In the genomic region with DNA sequence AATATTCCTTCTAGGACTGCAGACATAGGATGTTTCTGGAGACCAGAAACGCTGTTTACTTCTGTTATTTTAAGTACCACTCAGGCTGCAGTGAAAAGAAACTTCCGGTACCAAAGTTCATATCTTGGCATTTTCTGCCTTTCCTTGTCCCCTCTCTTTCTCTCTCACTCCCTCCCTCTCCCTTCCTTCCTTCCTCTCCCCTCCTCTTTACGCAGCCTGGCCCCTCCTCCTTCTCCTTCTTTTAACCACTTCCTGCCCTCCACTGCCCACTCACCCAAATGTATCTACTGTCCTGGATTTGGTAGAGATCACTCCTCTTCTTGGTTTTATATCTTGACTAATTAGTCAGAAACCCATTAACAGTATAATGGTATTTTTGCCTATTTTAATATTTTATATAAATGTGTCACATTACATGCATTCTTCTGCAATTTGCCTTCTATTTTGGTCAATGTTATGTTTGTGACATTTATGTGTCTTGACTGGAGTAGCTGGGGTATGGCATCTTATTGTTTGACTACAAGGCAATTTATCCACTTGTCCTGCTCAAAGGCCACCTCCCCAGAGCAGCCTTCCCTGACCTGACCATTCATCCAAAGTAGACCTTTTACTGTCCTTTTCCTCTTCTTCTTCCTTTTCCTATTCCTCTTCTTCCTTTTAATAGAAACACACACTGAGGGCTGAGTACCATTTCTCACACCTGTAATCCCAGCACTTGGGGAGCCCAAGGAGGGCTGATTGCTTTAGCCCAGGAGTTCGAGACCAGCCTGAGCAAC, we compare ENCODE assay signal across 20 cellular contexts. TPM values are rescaled to one million over a fixed set of nuclear protein-coding genes. Genes with fewer than 3 reads are reported as not detected.
DNase-seq lines count a peak whose midpoint lies in the region; ATAC-seq and TF ChIP-seq lines count a peak whose summit lies in the region.
"Had no signal": no experiment of that assay in that cellular context is flagged by ENCODE, and none has a peak within 500 bp of the region (broad histone marks: within the 10 kb centered on the region; RNA-seq: fewer than 3 reads in every experiment).

No MANE protein-coding gene starts in this region.

- H3K27me3 ChIP-seq in CD4-positive, alpha-beta memory T cell (ENCODE audit: insufficient read depth, low read length): no peaks in the 10 kb centered on the region
- no peaks in the 10 kb centered on the region for H3K27me3 ChIP-seq in MG63
- H3K27me3 ChIP-seq: brain microvascular endothelial cell, stomach had no signal

- no peak for TF ChIP-seq CTCF in endothelial cell (IDR thresholded peaks at IDR 0.05; ENCODE audit: unreplicated experiment)

- no peaks in the 10 kb centered on the region for H3K9me3 ChIP-seq in CD4-positive, alpha-beta memory T cell (ENCODE audit: control insufficient read depth in 1 of 2, low read length in 2 of 2)
- H3K9me3 ChIP-seq in T-helper 17 cell (ENCODE audit: control insufficient read depth, low read length, poor library complexity, severe bottlenecking): no peaks in the 10 kb centered on the region
- H3K9me3 ChIP-seq in MG63: no peaks in the 10 kb centered on the region

- no peak overlapping the region for H3K27ac ChIP-seq in CD4-positive, alpha-beta memory T cell (ENCODE audit: low read depth, low read length)
- H3K27ac ChIP-seq: brain microvascular endothelial cell, HL-60, stomach had no signal

- DNase-seq in CD4-positive, alpha-beta memory T cell: no peak
- DNase-seq in EH (ENCODE audit: low read depth): peak; percentile 13
- DNase-seq in T-helper 17 cell: no peak
- DNase-seq in endothelial cell (ENCODE audit: low spot score): no peak
- DNase-seq in NCI-H2029 treated with DMSO at 0.1 percent for 48 hours (lab: John Stamatoyannopoulos, UW): no peak
- no peak for DNase-seq in kidney tubule cell (ENCODE audit: low spot score)
- DNase-seq in MG63: no peak
- DNase-seq: activated CD4-positive, alpha-beta T cell treated with anti-CD3 and anti-CD28 coated beads, Interleukin-2, amount 50 U/mL, for 1 hour; activated effector memory CD4-positive, alpha-beta T cell treated with anti-CD3 and anti-CD28 coated beads, Interleukin-2, amount 50 U/mL, for 16 hours; brain microvascular endothelial cell; dermis blood vessel endothelial cell; Karpas-422; left cardiac atrium; NCI-H1930; NCI-H526 treated with DMSO at 0.1 percent for 48 hours; stimulated activated CD4-positive, alpha-beta T cell treated with anti-CD3 and anti-CD28 coated beads, Interleukin-12 subunit alpha, Interleukin-12 subunit beta, amount 100 ng/mL, for 4 hours; stomach had no signal

- no peak for ATAC-seq in T-helper 17 cell
- ATAC-seq: left cardiac atrium had no signal

- POLR2A ChIA-PET in CD4-positive, alpha-beta memory T cell (lab: Charles Lee; ENCODE audit: partially characterized antibody): no interaction called here

- H3K4me3 ChIP-seq in CD4-positive, alpha-beta memory T cell (ENCODE audit: low read length in 2 of 2): no peak overlapping the region
- no peak overlapping the region for H3K4me3 ChIP-seq in MG63
- H3K4me3 ChIP-seq: stomach had no signal

- H3K4me3 Mint-ChIP-seq in CD4-positive, alpha-beta memory T cell: peak overlapping the region in 6 of 8 donors; percentile 16 to 59 (median 29)
- H3K4me3 Mint-ChIP-seq in T-helper 17 cell (peak overlapping the region; percentile 43), endothelial cell (ENCODE audit: unreplicated experiment) (no peak overlapping the region)

- CTCF ChIA-PET in CD4-positive, alpha-beta memory T cell (lab: Charles Lee; ENCODE audit: partially characterized antibody): no interaction called here

- H3K36me3 Mint-ChIP-seq in CD4-positive, alpha-beta memory T cell: no peaks in the 10 kb centered on the region
- no peaks in the 10 kb centered on the region for H3K36me3 Mint-ChIP-seq in T-helper 17 cell (ENCODE audit: low read depth)
- H3K36me3 Mint-ChIP-seq in endothelial cell (ENCODE audit: low read depth, unreplicated experiment): peaks cover 3% of the 10 kb centered on the region
- H3K36me3 Mint-ChIP-seq: CD4-positive, CD25-positive, alpha-beta regulatory T cell had no signal

- H3K4me1 ChIP-seq in CD4-positive, alpha-beta memory T cell (ENCODE audit: insufficient read depth, low read length): peaks cover 19% of the 10 kb centered on the region
- H3K4me1 ChIP-seq: stomach had no signal

- H3K27me3 Mint-ChIP-seq in CD4-positive, alpha-beta memory T cell: no peaks in the 10 kb centered on the region
- no peaks in the 10 kb centered on the region for H3K27me3 Mint-ChIP-seq in T-helper 17 cell
- H3K27me3 Mint-ChIP-seq in endothelial cell (ENCODE audit: unreplicated experiment): peaks cover 2% of the 10 kb centered on the region
- H3K27me3 Mint-ChIP-seq: CD4-positive, CD25-positive, alpha-beta regulatory T cell; progenitor cell of endocrine pancreas had no signal

- peaks cover 0 to 8% (median under 1%) of the 10 kb centered on the region in 8 donors for H3K9me3 Mint-ChIP-seq in CD4-positive, alpha-beta memory T cell
- H3K9me3 Mint-ChIP-seq in endothelial cell (ENCODE audit: unreplicated experiment): no peaks in the 10 kb centered on the region

- peaks cover 12 to 22% (median 17%) of the 10 kb centered on the region in 4 donors for H3K4me1 Mint-ChIP-seq in CD4-positive, alpha-beta memory T cell
- H3K4me1 Mint-ChIP-seq in T-helper 17 cell (peaks cover 12% of the 10 kb centered on the region), endothelial cell (ENCODE audit: unreplicated experiment) (peaks cover 9% of the 10 kb centered on the region)

- intact Hi-C loops in CD4-positive, alpha-beta memory T cell (cut with micrococcal nuclease): no loop called here

- peak overlapping the region in 2 of 7 donors; percentile 18 to 32 for H3K27ac Mint-ChIP-seq in CD4-positive, alpha-beta memory T cell
- peak overlapping the region; percentile 89 for H3K27ac Mint-ChIP-seq in T-helper 17 cell
- peak overlapping the region; percentile 77 for H3K27ac Mint-ChIP-seq in endothelial cell (ENCODE audit: unreplicated experiment)
- H3K27ac Mint-ChIP-seq: progenitor cell of endocrine pancreas had no signal

- no peaks in the 10 kb centered on the region for H3K36me3 ChIP-seq in CD4-positive, alpha-beta memory T cell (ENCODE audit: insufficient read depth, low read length)
- no peaks in the 10 kb centered on the region for H3K36me3 ChIP-seq in MG63
- H3K36me3 ChIP-seq: brain microvascular endothelial cell, stomach had no signal

RNA-seq across cellular contexts. Expression of gene BCOR, which starts 56.9 kb away (rescaled TPM):
- total RNA-seq in CD4-positive, alpha-beta memory T cell: 10 to 100 TPM; 47.1 to 48.7 TPM
- polyA plus RNA-seq in CD4-positive, alpha-beta memory T cell: 1 to 10 TPM; 1.9 to 7.0 TPM
- total RNA-seq in T-helper 17 cell (10 to 100 TPM; 24.7 to 29.1 TPM), endothelial cell (ENCODE audit: unreplicated experiment) (34.5 TPM)
- total RNA-seq in MG63 (2014; rRNA removed; shearing (Covaris generic); ENCODE audit: low replicate concordance): 13.4 and 15.0 TPM in 2 replicates
